ENCODE assay signal across 8 cellular contexts in the genomic region with DNA sequence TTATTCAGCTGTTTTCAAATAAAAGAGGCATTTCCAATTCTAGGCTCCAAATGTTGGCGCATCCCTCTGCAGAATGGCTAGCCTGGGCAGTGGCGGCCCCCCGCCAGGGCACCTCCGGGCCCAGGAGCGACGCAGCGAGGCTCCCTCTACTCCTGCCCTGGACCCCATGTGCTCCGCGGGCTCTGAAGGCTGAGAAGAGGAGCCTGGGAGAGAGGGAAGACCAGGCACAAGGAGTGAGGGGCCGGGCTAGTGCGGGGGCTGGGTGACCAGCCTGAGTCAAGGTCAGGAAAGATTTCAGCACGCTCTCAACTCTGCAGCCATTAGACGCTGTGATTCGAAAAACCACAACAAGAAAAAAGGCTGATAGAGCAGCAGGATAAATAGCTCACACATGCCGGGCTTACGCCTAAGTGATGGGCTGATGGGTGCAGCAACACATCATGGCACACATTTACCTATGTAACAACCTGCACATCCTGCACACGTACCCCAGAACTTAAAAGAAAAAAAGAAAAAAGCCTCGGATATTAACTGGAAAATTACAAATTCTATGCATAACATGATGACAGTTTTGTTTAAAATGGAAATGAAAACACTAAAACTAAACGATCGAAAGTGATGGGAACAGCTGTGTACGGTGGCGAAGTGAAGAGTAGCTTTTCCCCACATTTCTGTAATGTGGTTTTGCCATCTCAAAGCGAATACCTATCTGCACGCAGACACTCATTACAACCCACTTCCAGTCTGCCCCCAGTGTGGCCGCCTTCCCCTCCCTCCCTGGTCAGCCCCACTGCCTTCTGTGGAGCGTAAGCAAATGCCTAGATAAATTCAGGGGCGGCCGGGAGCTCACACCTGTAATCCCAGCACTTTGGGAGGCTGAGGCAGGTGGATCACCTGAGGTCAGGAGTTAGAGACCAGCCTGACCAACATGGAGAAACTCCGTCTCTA. TPM values are rescaled to one million over a fixed set of nuclear protein-coding genes. Genes with fewer than 3 reads are reported as not detected.
DNase-seq lines count a peak whose midpoint lies in the region; ATAC-seq lines count a peak whose summit lies in the region.

No MANE protein-coding gene starts in this region.

- peaks cover 19% of the 10 kb centered on the region for H3F3A ChIP-seq in GM23248 (ENCODE audit: insufficient read depth)

- H3K79me2 ChIP-seq in GM23248 (ENCODE audit: insufficient read depth) = peaks cover 82% of the 10 kb centered on the region

- H3K9ac ChIP-seq in GM23248 = peak overlapping the region; percentile 64

- no peaks in the 10 kb centered on the region for H3K9me2 ChIP-seq in GM23248 (ENCODE audit: insufficient read depth)

- H3K4me1 ChIP-seq in GM23248 (ENCODE audit: insufficient read depth) = peaks cover 49% of the 10 kb centered on the region

- peak; percentile 73 for DNase-seq in GM23248
- DNase-seq in activated naive CD4-positive, alpha-beta T cell treated with anti-CD3 and anti-CD28 coated beads, Interleukin-2, amount 50 U/mL, for 16 hours = peak; percentile 34
- peak; percentile 50 for DNase-seq in iPS-NIHi11 (ENCODE audit: low spot score)
- DNase-seq in stimulated activated CD4-positive, alpha-beta T cell treated with anti-CD3 and anti-CD28 coated beads, Interleukin-1b, Interleukin-23, amount 100 ng/mL, for 48 hours = peak; percentile 57
- no peak for DNase-seq in NCI-H345 (lab: John Stamatoyannopoulos, UW)
- DNase-seq in DMS114 treated with DMSO at 0.1 percent for 48 hours (lab: John Stamatoyannopoulos, UW; ENCODE audit: unreplicated experiment) = no peak
- DNase-seq in effector CD4-positive, alpha-beta T cell = no peak

- peak overlapping the region; percentile 85 for H3K27ac ChIP-seq in GM23248

- no peaks in the 10 kb centered on the region for H3K9me3 ChIP-seq in GM23248 (ENCODE audit: low read depth)

- H3K36me3 ChIP-seq in GM23248 (ENCODE audit: low read depth) = no peaks in the 10 kb centered on the region

- ATAC-seq in GM21390 (IDR thresholded peaks at IDR 0.05; ENCODE audit: unreplicated experiment) = no peak

- in situ Hi-C loops in GM23248 (cut with MboI) = no loop called here

- peak overlapping the region; percentile 85 for H3K4me2 ChIP-seq in GM23248 (ENCODE audit: unreplicated experiment)

- no peaks in the 10 kb centered on the region for H3K27me3 ChIP-seq in GM23248 (replicated peaks; ENCODE audit: insufficient read depth)

- H3K4me3 ChIP-seq in GM23248 = peak overlapping the region; percentile 60

- peaks cover 4% of the 10 kb centered on the region; the same call in 1 of the 2 replicates for H4K20me1 ChIP-seq in GM23248 (ENCODE audit: insufficient read depth)

- no peak overlapping the region for H2AFZ ChIP-seq in GM23248

- WGBS in GM23248 (ENCODE audit: low coverage in 1 of 2, low lambda C conversion rate in 2 of 2, missing lambda C conversion rate in 2 of 2), 2 experiments = 36 to 37% methylated on average over 29 of the region's 29 CpGs

RNA-seq across cellular contexts. Expression of a gene that starts 44.4 kb away (rescaled TPM):
- 43.3 and 43.9 TPM in 2 replicates for total RNA-seq in GM23248 (2014; rRNA removed; shearing (Covaris generic))
- 224 and 226 TPM in 2 replicates for polyA plus RNA-seq in GM23248 (2016; fragmentation: Nextera tagmentation; extraction: Ambion mirVana)

RNA-seq across cellular contexts. Expression of a gene that starts 52.9 kb away (rescaled TPM):
- 31.0 and 46.8 TPM in 2 replicates for total RNA-seq in GM23248 (2014; rRNA removed; shearing (Covaris generic))
- 17.5 and 19.3 TPM in 2 replicates for polyA plus RNA-seq in GM23248 (2016; fragmentation: Nextera tagmentation; extraction: Ambion mirVana)

RNA-seq across cellular contexts. Expression of a gene that starts 56.3 kb away (rescaled TPM):
- total RNA-seq in GM23248 (2014; rRNA removed; shearing (Covaris generic)) = 5.4 and 6.3 TPM in 2 replicates
- 2.7 and 3.1 TPM in 2 replicates for polyA plus RNA-seq in GM23248 (2016; fragmentation: Nextera tagmentation; extraction: Ambion mirVana)

Comparison
In these comparisons a context has a peak if more than half of its experiments do, and no peak if none do; other contexts are left out.
1. DNase-seq: peak in GM23248 (single experiment), activated naive CD4-positive, alpha-beta T cell treated with anti-CD3 and anti-CD28 coated beads, Interleukin-2, amount 50 U/mL, for 16 hours (single experiment), iPS-NIHi11 (single experiment) and stimulated activated CD4-positive, alpha-beta T cell treated with anti-CD3 and anti-CD28 coated beads, Interleukin-1b, Interleukin-23, amount 100 ng/mL, for 48 hours (single experiment); none in NCI-H345 (single experiment), DMS114 treated with DMSO at 0.1 percent for 48 hours (single experiment) and effector CD4-positive, alpha-beta T cell (single experiment).